Comparison of ENCODE assay signal across 8 cellular contexts in genomic region chr1:146938242-146938902, GRCh38. TPM values are rescaled to one million over a fixed set of nuclear protein-coding genes. Genes with fewer than 3 reads are reported as not detected.
DNase-seq lines count a peak whose midpoint lies in the region; ATAC-seq lines count a peak whose summit lies in the region.
"Not testable (repeated sequence)": the region's sequence is repeated elsewhere in the genome, so short reads cannot be mapped to it uniquely, and the experiment has no call there.

NBPF12 (plus strand) TSS chr1:146938324; CDS start chr1:146960144, 21,820 bp downstream.

- H3K27me3 Mint-ChIP-seq in activated T-cell treated with anti-CD3 and anti-CD28 coated beads, Interleukin-2, amount 50 U/mL, for 24 hours, result not testable (repeated sequence)

- peak; percentile 93 for DNase-seq in DMS53 (lab: John Stamatoyannopoulos, UW)
- peak; percentile 52 to 78 for DNase-seq in Kasumi-1 (lab: John Stamatoyannopoulos, UW)
- DNase-seq in RKO (ENCODE audit: low spot score), result peak; percentile 68
- peak; percentile 88 for DNase-seq in activated T-cell treated with anti-CD3 and anti-CD28 coated beads, Interleukin-2, amount 50 U/mL, for 24 hours
- DNase-seq in stimulated activated CD8-positive, alpha-beta memory T cell treated with anti-CD3 and anti-CD28 coated beads, Interleukin-4, amount 100 ng/mL, for 4 hours (ENCODE audit: low read depth in 2 of 2, low spot score in 1 of 2), result peak; percentile 53 to 64

- peak within 1 kb of the TSS; percentile 96 for H3K27ac Mint-ChIP-seq in activated T-cell treated with anti-CD3 and anti-CD28 coated beads, Interleukin-2, amount 50 U/mL, for 24 hours

- H3K36me3 ChIP-seq in muscle layer of duodenum (ENCODE audit: control insufficient read depth in 1 of 2, insufficient read depth in 2 of 2, low read length in 2 of 2), result not testable (repeated sequence)

- peak within 1 kb of the TSS; percentile 90 for H3K4me3 Mint-ChIP-seq in activated T-cell treated with anti-CD3 and anti-CD28 coated beads, Interleukin-2, amount 50 U/mL, for 24 hours

- not testable (repeated sequence) for H3K9me3 Mint-ChIP-seq in activated T-cell treated with anti-CD3 and anti-CD28 coated beads, Interleukin-2, amount 50 U/mL, for 24 hours

- H3K27ac ChIP-seq in muscle layer of duodenum (ENCODE audit: low read length), result not testable (repeated sequence)

- not testable (repeated sequence) for H3K4me1 ChIP-seq in muscle layer of duodenum (ENCODE audit: control insufficient read depth in 1 of 2, insufficient read depth in 2 of 2, low read length in 2 of 2)

- ATAC-seq in GM21786 (IDR thresholded peaks at IDR 0.05; ENCODE audit: unreplicated experiment) (peak; percentile 51), esophagus mucosa (peak; percentile 97)

- H3K36me3 Mint-ChIP-seq in activated T-cell treated with anti-CD3 and anti-CD28 coated beads, Interleukin-2, amount 50 U/mL, for 24 hours (ENCODE audit: low read depth), result not testable (repeated sequence)

- H3K4me1 Mint-ChIP-seq in activated T-cell treated with anti-CD3 and anti-CD28 coated beads, Interleukin-2, amount 50 U/mL, for 24 hours (ENCODE audit: low read depth), result peaks cover 20% of the 10 kb centered on the region

- not testable (repeated sequence) for H3K9me3 ChIP-seq in muscle layer of duodenum (ENCODE audit: control insufficient read depth in 1 of 2, low read length in 2 of 2)

- peak within 1 kb of the TSS; percentile 46 to 75 for H3K4me3 ChIP-seq in muscle layer of duodenum (ENCODE audit: low read depth in 1 of 2, low read length in 2 of 2)

- H3K27me3 ChIP-seq in muscle layer of duodenum (ENCODE audit: low read depth, low read length), result not testable (repeated sequence)

RNA-seq across cellular contexts. Expression of gene NBPF12, which starts in this region (rescaled TPM):
- 4.7 TPM for total RNA-seq in esophagus mucosa
